ENCODE assay signal across 17 cellular contexts in genomic region chr16:67302882-67303434, GRCh38. TPM values are rescaled to one million over a fixed set of nuclear protein-coding genes. Genes with fewer than 3 reads are reported as not detected.
DNase-seq lines count a peak whose midpoint lies in the region; ATAC-seq, FAIRE-seq and TF ChIP-seq lines count a peak whose summit lies in the region.
"Had no signal": no experiment of that assay in that cellular context is flagged by ENCODE, and none has a peak within 500 bp of the region (broad histone marks: within the 10 kb centered on the region; RNA-seq: fewer than 3 reads in every experiment).

No MANE protein-coding gene starts in this region.

- H2AFZ ChIP-seq in GM12878 (ENCODE audit: control insufficient read depth, low read depth, low read length) (no peak overlapping the region), osteoblast (ENCODE audit: low read length) (no peak overlapping the region)

- ATAC-seq in GM12878 (peak; percentile 48; the same call in 2 of the 3 replicates), GM18909 (IDR thresholded peaks at IDR 0.05; ENCODE audit: poor library complexity, unreplicated experiment) (no peak)

- no peaks in the 10 kb centered on the region for H3K79me2 ChIP-seq in GM12878 (ENCODE audit: control insufficient read depth, insufficient read depth, low read length)
- no peaks in the 10 kb centered on the region for H3K79me2 ChIP-seq in osteoblast (ENCODE audit: insufficient read depth, low read length)

- TF ChIP-seq RAD21 in GM12878 (IDR thresholded peaks at IDR 0.05; ENCODE audit: insufficient read depth, low read depth, low read length), result no peak

- H3K9ac ChIP-seq in GM12878 (ENCODE audit: control insufficient read depth, insufficient read depth, low read length), result no peak overlapping the region

- intact Hi-C loops in GM12878 (cut with micrococcal nuclease; ENCODE audit: unreplicated experiment), result no loop called here

- RAD21 ChIA-PET in GM12878 (lab: Charles Lee; ENCODE audit: unreplicated experiment), result no interaction called here

- H4K20me1 ChIP-seq in GM12878 (ENCODE audit: control insufficient read depth, insufficient read depth), result no peaks in the 10 kb centered on the region
- H4K20me1 ChIP-seq in osteoblast (ENCODE audit: insufficient read depth, low read length), result no peaks in the 10 kb centered on the region

- no peak for FAIRE-seq in GM12878 (lab: Jason Lieb, UNC)
- FAIRE-seq: D721Med had no signal

- H3K27ac ChIP-seq in GM12878 (ENCODE audit: control insufficient read depth, insufficient read depth) (no peak overlapping the region), osteoblast (ENCODE audit: low read depth, low read length) (no peak overlapping the region)

- H3K4me3 ChIP-seq in H7 (ENCODE audit: insufficient read depth, low read depth, low read length), result no peak overlapping the region
- no peak overlapping the region for H3K4me3 ChIP-seq in GM12878
- no peak overlapping the region for H3K4me3 ChIP-seq in osteoblast (ENCODE audit: insufficient read depth, low read length)
- H3K4me3 ChIP-seq: MG63 had no signal

- H3K4me1 ChIP-seq in GM12878 (ENCODE audit: control insufficient read depth, insufficient read depth, low read length), result no peaks in the 10 kb centered on the region; the same call in 1 of the 2 replicates
- H3K4me1 ChIP-seq in osteoblast (ENCODE audit: insufficient read depth, low read length), result peaks cover 5% of the 10 kb centered on the region
- H3K4me1 ChIP-seq: BE2C had no signal

- TF ChIP-seq POLR2A in GM12878 (IDR thresholded peaks at IDR 0.05; ENCODE audit: low read depth, low read length), result no peak

- DNase-seq in ELF-1 (ENCODE audit: low read depth, low spot score) (peak; percentile 28), H7 (peak; percentile 55), GM12878 (ENCODE audit: low read depth, low spot score) (no peak), osteoblast (ENCODE audit: insufficient read length, low spot score, missing footprints) (peak; percentile 48), SHP77 (lab: John Stamatoyannopoulos, UW) (no peak), mesenteric fat pad (ENCODE audit: low spot score) (no peak)
- DNase-seq: BE2C; CD4-positive, alpha-beta memory T cell; DND-41; GF-D8; HFFc6; MG63; NCI-H1105; NCI-H187; NCI-H774 had no signal

- H3K36me3 ChIP-seq in H7 (replicated peaks; ENCODE audit: control insufficient read depth, insufficient read depth, low read length) (no peaks in the 10 kb centered on the region), GM12878 (ENCODE audit: control insufficient read depth in 2 of 2, insufficient read depth in 2 of 2, low read length in 1 of 2) (no peaks in the 10 kb centered on the region), osteoblast (ENCODE audit: insufficient read depth, low read length) (no peaks in the 10 kb centered on the region)
- H3K36me3 ChIP-seq: BE2C, MG63 had no signal

- TF ChIP-seq CTCF in GM12878 (IDR thresholded peaks at IDR 0.05 in 2 of 3, conservative IDR thresholded peaks at IDR 0.05 in 1 of 3; ENCODE audit: control insufficient read depth in 2 of 3, extremely low read depth in 1 of 3, insufficient read depth in 1 of 3, low read depth in 3 of 3, low read length in 3 of 3) (no peak), osteoblast (IDR thresholded peaks at IDR 0.05; ENCODE audit: extremely low read depth, low read depth, low read length) (no peak)

- BruUV-seq in GM12878 (replicated peaks; lab: Mats Ljungman, UMichigan), result no TSS peak

- no peak for TF ChIP-seq EP300 in GM12878 (IDR thresholded peaks at IDR 0.05; ENCODE audit: borderline replicate concordance in 1 of 2, control insufficient read depth in 1 of 2, low read depth in 2 of 2, low read length in 2 of 2)

- WGBS in GM12878 (ENCODE audit: insufficient coverage, insufficient replicate concordance, low lambda C conversion rate, missing lambda C conversion rate), result 66% methylated on average over 8 of the region's 8 CpGs

- H3K4me2 ChIP-seq in GM12878 (ENCODE audit: control insufficient read depth, insufficient read depth) (no peak overlapping the region), osteoblast (ENCODE audit: insufficient read depth, low read length) (no peak overlapping the region)

- no peaks in the 10 kb centered on the region for H3K27me3 ChIP-seq in H7 (ENCODE audit: control insufficient read depth, insufficient read depth, low read length)
- peaks cover 0 to 2% of the 10 kb centered on the region in 2 experiments; a peak in 1 of 4 replicates for H3K27me3 ChIP-seq in GM12878 (replicated peaks in 1 of 2; ENCODE audit: control insufficient read depth in 2 of 2, insufficient read depth in 2 of 2, low read length in 1 of 2)
- H3K27me3 ChIP-seq in osteoblast (ENCODE audit: insufficient read depth, low read length), result no peaks in the 10 kb centered on the region
- H3K27me3 ChIP-seq: BE2C, MG63 had no signal

- POLR2A ChIA-PET in GM12878 (lab: Charles Lee), result no interaction called here

- H3K9me3 ChIP-seq in GM12878 (replicated peaks; ENCODE audit: control insufficient read depth, insufficient read depth, low read length), result no peaks in the 10 kb centered on the region
- no peaks in the 10 kb centered on the region for H3K9me3 ChIP-seq in osteoblast (ENCODE audit: low read depth, low read length)
- H3K9me3 ChIP-seq: BE2C, MG63 had no signal

- CTCF ChIA-PET in GM12878 (lab: Yijun Ruan, JAX), result interaction anchor here (0.7 kb wide), 1 partner anchor 17 kb away, joined by 4 read pairs; no protein-coding TSS in a partner anchor

- SMC1A ChIA-PET in GM12878 (lab: Charles Lee; ENCODE audit: uncharacterized antibody, unreplicated experiment), result no interaction called here

- in situ Hi-C loops in GM12878 (cut with MboI), result no loop called here

RNA-seq across cellular contexts. Expression of gene KCTD19, which starts 23.6 kb away (rescaled TPM):
- total RNA-seq in H7 (2014; rRNA removed; shearing (Covaris generic)), result 0.89 and 2.1 TPM in 2 replicates
- total RNA-seq in GM12878 (2013; cell fraction: nucleolus; rRNA removed), result 3.5 and 5.3 TPM in 2 replicates
- total RNA-seq in GM12878 (2014; rRNA removed) (5.2 and 5.5 TPM in 2 replicates), GM12878 (2014; rRNA removed; fragmentation: Illumina TruSeq; extraction: Trizol) (4.0 and 4.1 TPM in 2 replicates), GM12878 (2021) (4.9 and 5.2 TPM in 2 replicates), osteoblast (not detected in 2 replicates), mesenteric fat pad (not detected)
- 0.46 TPM for polyA plus RNA-seq in GM12878 (2011; ENCODE audit: low read depth)
- polyA plus RNA-seq in GM12878 (2011; rRNA removed) (1.2 and 2.0 TPM in 2 replicates), GM12878 (2014; fragmentation: Illumina TruSeq; extraction: Trizol) (6.3 and 7.7 TPM in 2 replicates), GM12878 (2014; fragmentation: Nextera tagmentation; extraction: Ambion mirVana) (1 to 10 TPM; 1.6 to 2.5 TPM), GM12878 (2014; rRNA removed) (8.0 and 8.9 TPM in 2 replicates), GM12878 (2016; fragmentation: Nextera tagmentation; extraction: Ambion mirVana) (1 to 10 TPM; 3.0 to 3.8 TPM)
- polyA plus RNA-seq in GM12878 (2011; cell fraction: cytosol; rRNA removed), result 1.0 and 1.6 TPM in 2 replicates
- polyA plus RNA-seq in GM12878 (2011; cell fraction: nucleus; rRNA removed), result 4.3 and 6.2 TPM in 2 replicates
- 0.79 and 0.95 TPM in 2 replicates for polyA plus RNA-seq in GM12878 (2012)
- polyA minus RNA-seq in GM12878 (2011; rRNA and poly(A)+ RNA removed), result 0.93 and 2.1 TPM in 2 replicates
- not detected in 2 replicates for polyA minus RNA-seq in GM12878 (2011; cell fraction: cytosol; rRNA and poly(A)+ RNA removed)
- 0.97 and 2.4 TPM in 2 replicates for polyA minus RNA-seq in GM12878 (2011; cell fraction: nucleus; rRNA and poly(A)+ RNA removed)
- total RNA-seq: CD4-positive, alpha-beta memory T cell; HFFc6 had no signal

RNA-seq across cellular contexts. Expression of gene PLEKHG4, which starts 23.6 kb away (rescaled TPM):
- 9.6 and 15.0 TPM in 2 replicates for total RNA-seq in H7 (2014; rRNA removed; shearing (Covaris generic))
- 2.0 and 3.3 TPM in 2 replicates for total RNA-seq in GM12878 (2013; cell fraction: nucleolus; rRNA removed)
- total RNA-seq in GM12878 (2014; rRNA removed) (0.93 and 2.6 TPM in 2 replicates), GM12878 (2014; rRNA removed; fragmentation: Illumina TruSeq; extraction: Trizol) (0.69 and 0.98 TPM in 2 replicates), GM12878 (2021) (1.0 and 3.1 TPM in 2 replicates), osteoblast (31.8 and 41.6 TPM in 2 replicates), mesenteric fat pad (4.0 TPM)
- 0.24 TPM for polyA plus RNA-seq in GM12878 (2011; ENCODE audit: low read depth)
- polyA plus RNA-seq in GM12878 (2011; rRNA removed) (0.59 and 1.4 TPM in 2 replicates), GM12878 (2014; fragmentation: Illumina TruSeq; extraction: Trizol) (0.54 TPM in 1 of 2 replicates, not detected in the other), GM12878 (2014; fragmentation: Nextera tagmentation; extraction: Ambion mirVana) (under 1 TPM; 0.14 to 0.24 TPM), GM12878 (2014; rRNA removed) (1.7 and 1.8 TPM in 2 replicates), GM12878 (2016; fragmentation: Nextera tagmentation; extraction: Ambion mirVana) (1 to 10 TPM in 1 of 2 experiments, under 1 TPM in 1; 0.64 to 1.1 TPM)
- polyA plus RNA-seq in GM12878 (2011; cell fraction: cytosol; rRNA removed), result 2.4 and 3.0 TPM in 2 replicates
- 15.8 and 16.0 TPM in 2 replicates for polyA plus RNA-seq in GM12878 (2011; cell fraction: nucleus; rRNA removed)
- polyA plus RNA-seq in GM12878 (2012), result 0.39 and 0.42 TPM in 2 replicates
- polyA minus RNA-seq in GM12878 (2011; rRNA and poly(A)+ RNA removed), result 0.88 and 1.8 TPM in 2 replicates
- 2.1 and 5.0 TPM in 2 replicates for polyA minus RNA-seq in GM12878 (2011; cell fraction: cytosol; rRNA and poly(A)+ RNA removed)
- polyA minus RNA-seq in GM12878 (2011; cell fraction: nucleus; rRNA and poly(A)+ RNA removed), result 3.3 and 4.5 TPM in 2 replicates

RNA-seq across cellular contexts. Expression of gene LRRC36, which starts 23.7 kb away (rescaled TPM):
- 0.44 TPM in 1 of 2 replicates, not detected in the other for total RNA-seq in H7 (2014; rRNA removed; shearing (Covaris generic))
- total RNA-seq in GM12878 (2013; cell fraction: nucleolus; rRNA removed), result 0.90 and 1.2 TPM in 2 replicates
- total RNA-seq in GM12878 (2014; rRNA removed), result 0.45 and 0.71 TPM in 2 replicates
- 0.92 and 2.0 TPM in 2 replicates for total RNA-seq in GM12878 (2014; rRNA removed; fragmentation: Illumina TruSeq; extraction: Trizol)
- 0.66 and 1.9 TPM in 2 replicates for total RNA-seq in GM12878 (2021)
- polyA plus RNA-seq in GM12878 (2011; ENCODE audit: low read depth), result not detected
- polyA plus RNA-seq in GM12878 (2011; rRNA removed), result 0.40 and 0.64 TPM in 2 replicates
- 0.36 and 0.40 TPM in 2 replicates for polyA plus RNA-seq in GM12878 (2011; cell fraction: cytosol; rRNA removed)
- 0.36 and 0.54 TPM in 2 replicates for polyA plus RNA-seq in GM12878 (2011; cell fraction: nucleus; rRNA removed)
- 0.11 and 0.38 TPM in 2 replicates for polyA plus RNA-seq in GM12878 (2012)
- 0.75 and 1.3 TPM in 2 replicates for polyA plus RNA-seq in GM12878 (2014; fragmentation: Illumina TruSeq; extraction: Trizol)
- polyA plus RNA-seq in GM12878 (2014; fragmentation: Nextera tagmentation; extraction: Ambion mirVana), result under 1 TPM; 0.69 to 0.79 TPM
- 1.2 and 2.2 TPM in 2 replicates for polyA plus RNA-seq in GM12878 (2014; rRNA removed)
- under 1 TPM in 1 of 2 experiments, not detected in 1; 0.55 TPM for polyA plus RNA-seq in GM12878 (2016; fragmentation: Nextera tagmentation; extraction: Ambion mirVana)
- polyA minus RNA-seq in GM12878 (2011; rRNA and poly(A)+ RNA removed), result 0.15 and 0.29 TPM in 2 replicates
- polyA minus RNA-seq in GM12878 (2011; cell fraction: cytosol; rRNA and poly(A)+ RNA removed), result not detected in 2 replicates
- 0.36 TPM in 1 of 2 replicates, not detected in the other for polyA minus RNA-seq in GM12878 (2011; cell fraction: nucleus; rRNA and poly(A)+ RNA removed)
- not detected in 2 replicates for total RNA-seq in osteoblast
- 0.22 TPM for total RNA-seq in mesenteric fat pad
- total RNA-seq: CD4-positive, alpha-beta memory T cell; HFFc6 had no signal
- polyA plus RNA-seq: CD4-positive, alpha-beta memory T cell had no signal

RNA-seq across cellular contexts. Expression of gene SLC9A5, which starts 54.2 kb away (rescaled TPM):
- 1.6 and 2.5 TPM in 2 replicates for total RNA-seq in H7 (2014; rRNA removed; shearing (Covaris generic))
- 4.8 and 5.2 TPM in 2 replicates for total RNA-seq in GM12878 (2013; cell fraction: nucleolus; rRNA removed)
- 1.3 and 2.0 TPM in 2 replicates for total RNA-seq in GM12878 (2014; rRNA removed)
- total RNA-seq in GM12878 (2014; rRNA removed; fragmentation: Illumina TruSeq; extraction: Trizol), result 0.85 and 1.1 TPM in 2 replicates
- total RNA-seq in GM12878 (2021), result 2.4 and 3.2 TPM in 2 replicates
- 0.75 TPM for polyA plus RNA-seq in GM12878 (2011; ENCODE audit: low read depth)
- polyA plus RNA-seq in GM12878 (2011; rRNA removed), result 4.8 and 5.7 TPM in 2 replicates
- polyA plus RNA-seq in GM12878 (2011; cell fraction: cytosol; rRNA removed), result 6.0 and 7.4 TPM in 2 replicates
- polyA plus RNA-seq in GM12878 (2011; cell fraction: nucleus; rRNA removed), result 41.4 and 46.4 TPM in 2 replicates
- 1.8 and 1.9 TPM in 2 replicates for polyA plus RNA-seq in GM12878 (2012)
- 1.1 and 1.5 TPM in 2 replicates for polyA plus RNA-seq in GM12878 (2014; fragmentation: Illumina TruSeq; extraction: Trizol)
- under 1 TPM; 0.26 to 0.27 TPM for polyA plus RNA-seq in GM12878 (2014; fragmentation: Nextera tagmentation; extraction: Ambion mirVana)
- polyA plus RNA-seq in GM12878 (2014; rRNA removed), result 2.3 and 2.7 TPM in 2 replicates
- polyA plus RNA-seq in GM12878 (2016; fragmentation: Nextera tagmentation; extraction: Ambion mirVana), result 1 to 10 TPM; 1.4 to 1.5 TPM
- polyA minus RNA-seq in GM12878 (2011; rRNA and poly(A)+ RNA removed), result 3.9 and 7.1 TPM in 2 replicates
- 0.67 and 1.6 TPM in 2 replicates for polyA minus RNA-seq in GM12878 (2011; cell fraction: cytosol; rRNA and poly(A)+ RNA removed)
- 10.3 and 10.4 TPM in 2 replicates for polyA minus RNA-seq in GM12878 (2011; cell fraction: nucleus; rRNA and poly(A)+ RNA removed)
- total RNA-seq in osteoblast, result 2.9 and 3.6 TPM in 2 replicates
- 0.55 TPM for total RNA-seq in mesenteric fat pad

RNA-seq across cellular contexts. Expression of gene FHOD1, which starts 55.7 kb away (rescaled TPM):
- 22.4 and 37.4 TPM in 2 replicates for total RNA-seq in H7 (2014; rRNA removed; shearing (Covaris generic))
- total RNA-seq in GM12878 (2013; cell fraction: nucleolus; rRNA removed), result 48.1 and 49.7 TPM in 2 replicates
- total RNA-seq in GM12878 (2014; rRNA removed) (26.0 and 31.7 TPM in 2 replicates), GM12878 (2014; rRNA removed; fragmentation: Illumina TruSeq; extraction: Trizol) (8.9 and 10.6 TPM in 2 replicates), GM12878 (2021) (65.6 and 65.7 TPM in 2 replicates), osteoblast (27.4 and 28.2 TPM in 2 replicates), mesenteric fat pad (36.6 TPM)
- 18.0 TPM for polyA plus RNA-seq in GM12878 (2011; ENCODE audit: low read depth)
- polyA plus RNA-seq in GM12878 (2011; rRNA removed) (11.7 and 20.9 TPM in 2 replicates), GM12878 (2014; fragmentation: Illumina TruSeq; extraction: Trizol) (10.0 and 18.5 TPM in 2 replicates), GM12878 (2014; fragmentation: Nextera tagmentation; extraction: Ambion mirVana) (10 to 100 TPM in 1 of 2 experiments, 1 to 10 TPM in 1; 9.0 to 17.7 TPM), GM12878 (2014; rRNA removed) (35.6 and 45.2 TPM in 2 replicates), GM12878 (2016; fragmentation: Nextera tagmentation; extraction: Ambion mirVana) (10 to 100 TPM; 13.6 to 14.4 TPM)
- polyA plus RNA-seq in GM12878 (2011; cell fraction: cytosol; rRNA removed), result 21.3 and 24.3 TPM in 2 replicates
- polyA plus RNA-seq in GM12878 (2011; cell fraction: nucleus; rRNA removed), result 229 and 274 TPM in 2 replicates
- 28.8 and 33.4 TPM in 2 replicates for polyA plus RNA-seq in GM12878 (2012)
- polyA minus RNA-seq in GM12878 (2011; rRNA and poly(A)+ RNA removed), result 17.7 and 20.1 TPM in 2 replicates
- 13.9 and 23.9 TPM in 2 replicates for polyA minus RNA-seq in GM12878 (2011; cell fraction: cytosol; rRNA and poly(A)+ RNA removed)
- 22.0 and 39.2 TPM in 2 replicates for polyA minus RNA-seq in GM12878 (2011; cell fraction: nucleus; rRNA and poly(A)+ RNA removed)

Comparison
In these comparisons a context has a peak if more than half of its experiments do, and no peak if none do; other contexts are left out.
1. DNase-seq: peak in ELF-1 (single experiment), H7 (single experiment) and osteoblast (single experiment); none in GM12878 (single experiment), SHP77 (0 of 2) and mesenteric fat pad (single experiment).